In genomic region chr3:14488286-14489036, GRCh38 we compare ENCODE assay signal across 1 cellular context.
TF ChIP-seq lines count a peak whose summit lies in the region.

No MANE protein-coding gene starts in this region.

TF ChIP-seq in IMR-90, 13 proteins besides CTCF, POLR2A, EP300 and RAD21:
- TF ChIP-seq MAFK (IDR thresholded peaks at IDR 0.05; ENCODE audit: low read depth, low read length) (no peak), ELK1 (IDR thresholded peaks at IDR 0.05; ENCODE audit: borderline replicate concordance, low read depth, low read length) (no peak), CHD1 (IDR thresholded peaks at IDR 0.05; ENCODE audit: low read depth, low read length) (no peak), NFE2L2 (IDR thresholded peaks at IDR 0.05; ENCODE audit: low read depth, low read length) (no peak), FOS (IDR thresholded peaks at IDR 0.05; ENCODE audit: low read depth, low read length) (no peak), RCOR1 (IDR thresholded peaks at IDR 0.05; ENCODE audit: insufficient replicate concordance, low read length) (no peak), CEBPB (IDR thresholded peaks at IDR 0.05; ENCODE audit: low read depth, low read length) (no peak), SMC3 (IDR thresholded peaks at IDR 0.05; ENCODE audit: low read depth, low read length) (no peak), RFX5 (IDR thresholded peaks at IDR 0.05; ENCODE audit: low read depth, low read length) (no peak), MXI1 (IDR thresholded peaks at IDR 0.05; ENCODE audit: borderline replicate concordance, low read depth, low read length) (no peak), BHLHE40 (IDR thresholded peaks at IDR 0.05; ENCODE audit: low read depth, low read length) (no peak), MAZ (IDR thresholded peaks at IDR 0.05; ENCODE audit: borderline replicate concordance, low read depth, low read length) (no peak)
- TF ChIP-seq, protein P1, sequence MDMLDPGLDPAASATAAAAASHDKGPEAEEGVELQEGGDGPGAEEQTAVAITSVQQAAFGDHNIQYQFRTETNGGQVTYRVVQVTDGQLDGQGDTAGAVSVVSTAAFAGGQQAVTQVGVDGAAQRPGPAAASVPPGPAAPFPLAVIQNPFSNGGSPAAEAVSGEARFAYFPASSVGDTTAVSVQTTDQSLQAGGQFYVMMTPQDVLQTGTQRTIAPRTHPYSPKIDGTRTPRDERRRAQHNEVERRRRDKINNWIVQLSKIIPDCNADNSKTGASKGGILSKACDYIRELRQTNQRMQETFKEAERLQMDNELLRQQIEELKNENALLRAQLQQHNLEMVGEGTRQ (IDR thresholded peaks at IDR 0.05; ENCODE audit: low read depth, low read length): no peak
